In the genomic region with DNA sequence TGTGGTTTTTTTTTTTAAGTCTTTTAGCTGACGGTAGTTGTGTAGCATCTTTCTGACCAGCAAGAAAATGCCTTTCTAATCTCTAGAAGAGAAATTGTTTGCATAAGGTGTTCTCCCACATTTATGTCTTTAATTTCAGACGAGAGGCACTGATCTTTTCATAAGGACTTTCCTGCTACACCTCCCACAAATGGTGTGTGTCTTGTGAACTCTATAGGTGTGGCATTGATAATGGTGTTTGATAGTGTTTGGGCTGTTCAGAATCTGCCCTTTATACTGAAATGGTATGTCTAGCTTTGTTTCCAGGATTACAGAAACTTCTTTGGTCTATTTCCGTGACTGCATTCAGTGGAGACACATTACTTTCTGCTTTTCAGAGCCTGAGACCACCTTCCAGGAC, we compare ENCODE assay signal across 7 cellular contexts.
"Had no signal": no experiment of that assay in that cellular context is flagged by ENCODE, and none has a peak within 500 bp of the region (broad histone marks: within the 10 kb centered on the region; RNA-seq: fewer than 3 reads in every experiment).

No MANE protein-coding gene starts in this region.

- H3K27ac Mint-ChIP-seq: GM23338, H9, IgD-negative memory B cell had no signal

- H3K9me3 Mint-ChIP-seq: GM23338, H9, IgD-negative memory B cell had no signal

- H3K4me2 ChIP-seq: GM23338 had no signal

- FAIRE-seq: H1, H54, HepG2 had no signal

- H3K4me1 Mint-ChIP-seq: H9, IgD-negative memory B cell had no signal

- H3K4me3 Mint-ChIP-seq: GM23338, H9, IgD-negative memory B cell had no signal

- DNase-seq: H9, HCEC 1CT had no signal

- H3K36me3 Mint-ChIP-seq: IgD-negative memory B cell had no signal

- ATAC-seq: GM23338, HepG2 had no signal

- H3K27me3 Mint-ChIP-seq: IgD-negative memory B cell had no signal

- H2AFZ ChIP-seq: GM23338 had no signal

- H3K4me3 ChIP-seq: GM23338 had no signal
